Comparison of ENCODE assay signal across 1 cellular context in the genomic region with DNA sequence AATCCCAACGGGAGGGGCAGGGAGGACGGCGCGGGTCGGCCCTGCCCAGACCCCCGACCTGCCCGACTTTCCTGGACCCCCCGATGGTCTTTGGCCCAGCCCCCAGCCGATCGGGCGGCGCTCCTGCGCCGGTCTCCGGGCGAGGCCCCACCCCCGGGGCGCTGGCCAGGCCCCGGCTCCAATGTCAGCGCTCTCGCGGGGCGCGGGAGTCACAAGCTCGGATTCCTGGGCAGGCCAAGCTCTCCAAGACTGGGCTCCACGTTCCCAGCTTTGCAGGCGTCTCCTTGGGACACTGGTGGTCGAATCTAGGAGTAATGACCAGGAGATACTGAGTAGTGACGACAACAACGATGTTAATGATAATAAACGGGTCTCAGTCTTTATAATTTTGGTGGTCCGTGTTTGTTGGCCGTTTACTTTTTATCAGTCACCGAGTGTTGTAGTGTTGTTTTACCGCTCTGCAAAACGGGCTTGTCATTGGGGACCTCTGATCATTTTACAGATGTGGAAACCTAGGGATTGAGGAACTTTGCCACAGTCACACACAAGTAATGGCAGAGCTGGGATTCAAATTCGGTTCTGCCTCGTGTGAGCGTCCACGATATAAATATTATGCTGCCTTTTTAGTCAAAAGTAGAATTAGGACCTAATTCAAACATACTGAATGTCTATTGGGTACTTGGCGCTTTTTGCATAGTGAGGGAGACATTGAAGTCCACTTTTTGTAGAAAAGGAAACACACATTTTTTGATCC.
TF ChIP-seq lines count a peak whose summit lies in the region.

No MANE protein-coding gene starts in this region.

TF ChIP-seq in HepG2, 621 proteins besides CTCF, POLR2A, EP300 and RAD21 (continued from another document and continues in another):
- TF ChIP-seq ZSCAN12 (CRISPR knock-in tag; IDR thresholded peaks at IDR 0.05) = no peak
- no peak for TF ChIP-seq NFIB (CRISPR knock-in tag; IDR thresholded peaks at IDR 0.05; ENCODE audit: borderline replicate concordance)
- no peak for TF ChIP-seq ZNF430 (CRISPR knock-in tag; IDR thresholded peaks at IDR 0.05)
- TF ChIP-seq ARNTL (CRISPR knock-in tag; IDR thresholded peaks at IDR 0.05) = no peak
- TF ChIP-seq PRDM15 (CRISPR knock-in tag; IDR thresholded peaks at IDR 0.05) = no peak
- TF ChIP-seq, protein P1, sequence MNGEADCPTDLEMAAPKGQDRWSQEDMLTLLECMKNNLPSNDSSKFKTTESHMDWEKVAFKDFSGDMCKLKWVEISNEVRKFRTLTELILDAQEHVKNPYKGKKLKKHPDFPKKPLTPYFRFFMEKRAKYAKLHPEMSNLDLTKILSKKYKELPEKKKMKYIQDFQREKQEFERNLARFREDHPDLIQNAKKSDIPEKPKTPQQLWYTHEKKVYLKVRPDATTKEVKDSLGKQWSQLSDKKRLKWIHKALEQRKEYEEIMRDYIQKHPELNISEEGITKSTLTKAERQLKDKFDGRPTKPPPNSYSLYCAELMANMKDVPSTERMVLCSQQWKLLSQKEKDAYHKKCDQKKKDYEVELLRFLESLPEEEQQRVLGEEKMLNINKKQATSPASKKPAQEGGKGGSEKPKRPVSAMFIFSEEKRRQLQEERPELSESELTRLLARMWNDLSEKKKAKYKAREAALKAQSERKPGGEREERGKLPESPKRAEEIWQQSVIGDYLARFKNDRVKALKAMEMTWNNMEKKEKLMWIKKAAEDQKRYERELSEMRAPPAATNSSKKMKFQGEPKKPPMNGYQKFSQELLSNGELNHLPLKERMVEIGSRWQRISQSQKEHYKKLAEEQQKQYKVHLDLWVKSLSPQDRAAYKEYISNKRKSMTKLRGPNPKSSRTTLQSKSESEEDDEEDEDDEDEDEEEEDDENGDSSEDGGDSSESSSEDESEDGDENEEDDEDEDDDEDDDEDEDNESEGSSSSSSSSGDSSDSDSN (CRISPR knock-in tag; IDR thresholded peaks at IDR 0.05) = peak; percentile 66; the same call in 1 of the 2 replicates
- no peak for TF ChIP-seq GTF2F1 (IDR thresholded peaks at IDR 0.05; ENCODE audit: low read length)
- TF ChIP-seq ZSCAN5A (CRISPR knock-in tag; IDR thresholded peaks at IDR 0.05; ENCODE audit: borderline replicate concordance) = no peak
- TF ChIP-seq NR2F2 (IDR thresholded peaks at IDR 0.05; ENCODE audit: borderline replicate concordance, low read depth) = 0 out of 2 replicates have a peak, but pooled peaks have one; percentile 6
- TF ChIP-seq, protein P2, sequence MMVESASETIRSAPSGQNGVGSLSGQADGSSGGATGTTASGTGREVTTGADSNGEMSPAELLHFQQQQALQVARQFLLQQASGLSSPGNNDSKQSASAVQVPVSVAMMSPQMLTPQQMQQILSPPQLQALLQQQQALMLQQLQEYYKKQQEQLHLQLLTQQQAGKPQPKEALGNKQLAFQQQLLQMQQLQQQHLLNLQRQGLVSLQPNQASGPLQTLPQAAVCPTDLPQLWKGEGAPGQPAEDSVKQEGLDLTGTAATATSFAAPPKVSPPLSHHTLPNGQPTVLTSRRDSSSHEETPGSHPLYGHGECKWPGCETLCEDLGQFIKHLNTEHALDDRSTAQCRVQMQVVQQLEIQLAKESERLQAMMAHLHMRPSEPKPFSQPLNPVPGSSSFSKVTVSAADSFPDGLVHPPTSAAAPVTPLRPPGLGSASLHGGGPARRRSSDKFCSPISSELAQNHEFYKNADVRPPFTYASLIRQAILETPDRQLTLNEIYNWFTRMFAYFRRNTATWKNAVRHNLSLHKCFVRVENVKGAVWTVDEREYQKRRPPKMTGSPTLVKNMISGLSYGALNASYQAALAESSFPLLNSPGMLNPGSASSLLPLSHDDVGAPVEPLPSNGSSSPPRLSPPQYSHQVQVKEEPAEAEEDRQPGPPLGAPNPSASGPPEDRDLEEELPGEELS (CRISPR knock-in tag; IDR thresholded peaks at IDR 0.05) = no peak
- TF ChIP-seq BATF2 (CRISPR knock-in tag; IDR thresholded peaks at IDR 0.05) = 0 out of 2 replicates have a peak, but pooled peaks have one; percentile 16
- TF ChIP-seq SYNCRIP (IDR thresholded peaks at IDR 0.05; ENCODE audit: insufficient read depth, low read depth, low read length) = no peak
- TF ChIP-seq, protein P3, sequence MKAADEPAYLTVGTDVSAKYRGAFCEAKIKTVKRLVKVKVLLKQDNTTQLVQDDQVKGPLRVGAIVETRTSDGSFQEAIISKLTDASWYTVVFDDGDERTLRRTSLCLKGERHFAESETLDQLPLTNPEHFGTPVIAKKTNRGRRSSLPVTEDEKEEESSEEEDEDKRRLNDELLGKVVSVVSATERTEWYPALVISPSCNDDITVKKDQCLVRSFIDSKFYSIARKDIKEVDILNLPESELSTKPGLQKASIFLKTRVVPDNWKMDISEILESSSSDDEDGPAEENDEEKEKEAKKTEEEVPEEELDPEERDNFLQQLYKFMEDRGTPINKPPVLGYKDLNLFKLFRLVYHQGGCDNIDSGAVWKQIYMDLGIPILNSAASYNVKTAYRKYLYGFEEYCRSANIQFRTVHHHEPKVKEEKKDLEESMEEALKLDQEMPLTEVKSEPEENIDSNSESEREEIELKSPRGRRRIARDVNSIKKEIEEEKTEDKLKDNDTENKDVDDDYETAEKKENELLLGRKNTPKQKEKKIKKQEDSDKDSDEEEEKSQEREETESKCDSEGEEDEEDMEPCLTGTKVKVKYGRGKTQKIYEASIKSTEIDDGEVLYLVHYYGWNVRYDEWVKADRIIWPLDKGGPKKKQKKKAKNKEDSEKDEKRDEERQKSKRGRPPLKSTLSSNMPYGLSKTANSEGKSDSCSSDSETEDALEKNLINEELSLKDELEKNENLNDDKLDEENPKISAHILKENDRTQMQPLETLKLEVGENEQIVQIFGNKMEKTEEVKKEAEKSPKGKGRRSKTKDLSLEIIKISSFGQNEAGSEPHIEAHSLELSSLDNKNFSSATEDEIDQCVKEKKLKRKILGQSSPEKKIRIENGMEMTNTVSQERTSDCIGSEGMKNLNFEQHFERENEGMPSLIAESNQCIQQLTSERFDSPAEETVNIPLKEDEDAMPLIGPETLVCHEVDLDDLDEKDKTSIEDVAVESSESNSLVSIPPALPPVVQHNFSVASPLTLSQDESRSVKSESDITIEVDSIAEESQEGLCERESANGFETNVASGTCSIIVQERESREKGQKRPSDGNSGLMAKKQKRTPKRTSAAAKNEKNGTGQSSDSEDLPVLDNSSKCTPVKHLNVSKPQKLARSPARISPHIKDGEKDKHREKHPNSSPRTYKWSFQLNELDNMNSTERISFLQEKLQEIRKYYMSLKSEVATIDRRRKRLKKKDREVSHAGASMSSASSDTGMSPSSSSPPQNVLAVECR (CRISPR knock-in tag; IDR thresholded peaks at IDR 0.05; ENCODE audit: borderline replicate concordance) = 0 out of 2 replicates have a peak, but pooled peaks have one; percentile 12
- TF ChIP-seq FOXJ3 (CRISPR knock-in tag; IDR thresholded peaks at IDR 0.05; ENCODE audit: borderline replicate concordance) = no peak
- TF ChIP-seq ZNF335 (CRISPR knock-in tag; IDR thresholded peaks at IDR 0.05) = no peak
- 0 out of 2 replicates have a peak, but pooled peaks have one; percentile 4 for TF ChIP-seq AHDC1 (CRISPR knock-in tag; IDR thresholded peaks at IDR 0.05; ENCODE audit: borderline replicate concordance)
- TF ChIP-seq ZFP36L2 (CRISPR knock-in tag; IDR thresholded peaks at IDR 0.05) = no peak
- no peak for TF ChIP-seq ZNF569 (CRISPR knock-in tag; IDR thresholded peaks at IDR 0.05; ENCODE audit: borderline replicate concordance)
- TF ChIP-seq NR0B2 (CRISPR knock-in tag; IDR thresholded peaks at IDR 0.05) = no peak
- TF ChIP-seq ZNF543 (CRISPR knock-in tag; IDR thresholded peaks at IDR 0.05) = no peak; the same call in 1 of the 2 replicates
- TF ChIP-seq TAF15 (IDR thresholded peaks at IDR 0.05; ENCODE audit: low read depth, low read length, poor library complexity, severe bottlenecking) = no peak
